Comparison of ENCODE assay signal across 9 cellular contexts in genomic region chr19:342801-343421, GRCh38. TPM values are rescaled to one million over a fixed set of nuclear protein-coding genes. Genes with fewer than 3 reads are reported as not detected.
DNase-seq lines count a peak whose midpoint lies in the region; ATAC-seq, FAIRE-seq and TF ChIP-seq lines count a peak whose summit lies in the region.
"Had no signal": no experiment of that assay in that cellular context is flagged by ENCODE, and none has a peak within 500 bp of the region (broad histone marks: within the 10 kb centered on the region; RNA-seq: fewer than 3 reads in every experiment).

No MANE protein-coding gene starts in this region.

- peaks cover 13% of the 10 kb centered on the region for H3K36me3 Mint-ChIP-seq in T-helper 1 cell treated with Interleukin-12 subunit alpha and Interleukin-12 subunit beta and Interleukin-4 antibody, amounts not matched to agents 30 μg/mL and 1 μg/mL, for 36 hours (ENCODE audit: low read depth)
- H3K36me3 Mint-ChIP-seq in naive thymus-derived CD8-positive, alpha-beta T cell = peaks cover 1 to 12% (median 4%) of the 10 kb centered on the region in 3 donors

- intact Hi-C loops in esophagus squamous epithelium (cut with DNase I) = no loop called here

- no peak for TF ChIP-seq POLR2A in esophagus squamous epithelium (IDR thresholded peaks at IDR 0.05)

- TF ChIP-seq CTCF in esophagus squamous epithelium (IDR thresholded peaks at IDR 0.05) = no peak

- peaks cover 0 to 18% (median 0%) of the 10 kb centered on the region in 4 donors for H3K27me3 ChIP-seq in esophagus squamous epithelium
- no peaks in the 10 kb centered on the region for H3K27me3 ChIP-seq in small intestine (ENCODE audit: control insufficient read depth in 2 of 2, insufficient read depth in 2 of 2, low read length in 2 of 2)

- H3K4me1 ChIP-seq in esophagus squamous epithelium (peaks cover 18 to 50% (median 31%) of the 10 kb centered on the region in 3 donors), small intestine (ENCODE audit: control insufficient read depth in 2 of 2, insufficient read depth in 1 of 2, low read depth in 1 of 2, low read length in 1 of 2) (peaks cover 0 to 16% of the 10 kb centered on the region in 2 donors)

- DNase-seq in T-helper 1 cell (no peak), SW480 (ENCODE audit: low spot score) (peak; percentile 13), esophagus squamous epithelium (lab: John Stamatoyannopoulos, UW) (no peak), small intestine (no peak), HEK293T (ENCODE audit: extremely low spot score) (no peak)
- DNase-seq in naive thymus-derived CD8-positive, alpha-beta T cell = no peak
- no peak for DNase-seq in activated CD4-positive, alpha-beta T cell treated with anti-CD3 and anti-CD28 coated beads for 48 hours

- H3K4me3 ChIP-seq in esophagus squamous epithelium (peak overlapping the region; percentile 69 to 98 (median 85)), small intestine (ENCODE audit: low read depth in 1 of 2, low read length in 2 of 2) (no peak overlapping the region)

- CTCF ChIA-PET in HEK293T (lab: Yijun Ruan, JAX) = no interaction called here

- no peak for FAIRE-seq in small intestine (lab: Jason Lieb, UNC)
- FAIRE-seq: A204.1 had no signal

- H3K27ac Mint-ChIP-seq in T-helper 1 cell treated with Interleukin-12 subunit alpha and Interleukin-12 subunit beta and Interleukin-4 antibody, amounts not matched to agents 30 μg/mL and 1 μg/mL, for 36 hours = no peak overlapping the region
- H3K27ac Mint-ChIP-seq in naive thymus-derived CD8-positive, alpha-beta T cell = peak overlapping the region; percentile 23 to 89 (median 80)

- peaks cover 0 to 6% (median 0%) of the 10 kb centered on the region in 3 donors for H3K36me3 ChIP-seq in esophagus squamous epithelium
- peaks cover 0 to 2% of the 10 kb centered on the region in 2 donors for H3K36me3 ChIP-seq in small intestine (ENCODE audit: control insufficient read depth in 2 of 2, insufficient read depth in 2 of 2, low read length in 2 of 2)

- WGBS in esophagus squamous epithelium, 2 donors = 37 to 55% methylated on average over 8 to 12 of the region's 14 CpGs
- WGBS in small intestine, 3 donors = 60 to 75% (median 74%) methylated on average over 14 of the region's 14 CpGs

- H3K4me1 Mint-ChIP-seq in T-helper 1 cell treated with Interleukin-12 subunit alpha and Interleukin-12 subunit beta and Interleukin-4 antibody, amounts not matched to agents 30 μg/mL and 1 μg/mL, for 36 hours (ENCODE audit: low read depth) = peaks cover 39% of the 10 kb centered on the region
- peaks cover 33 to 67% (median 66%) of the 10 kb centered on the region in 4 donors for H3K4me1 Mint-ChIP-seq in naive thymus-derived CD8-positive, alpha-beta T cell

- peak overlapping the region; percentile 31 for H3K4me3 Mint-ChIP-seq in T-helper 1 cell treated with Interleukin-12 subunit alpha and Interleukin-12 subunit beta and Interleukin-4 antibody, amounts not matched to agents 30 μg/mL and 1 μg/mL, for 36 hours
- H3K4me3 Mint-ChIP-seq in naive thymus-derived CD8-positive, alpha-beta T cell = peak overlapping the region; percentile 71 to 93 (median 86)

- POLR2A ChIA-PET in naive thymus-derived CD8-positive, alpha-beta T cell (lab: Charles Lee) = no interaction called here
- POLR2A ChIA-PET in HEK293T (lab: Yijun Ruan, JAX) = interaction anchor here (0.6 kb wide), 1 partner anchor 15 kb away, joined by 3 read pairs; no protein-coding TSS in a partner anchor

- no peak for ATAC-seq in naive thymus-derived CD8-positive, alpha-beta T cell

- H3K9me3 ChIP-seq in esophagus squamous epithelium = no peaks in the 10 kb centered on the region
- H3K9me3 ChIP-seq in small intestine (ENCODE audit: control insufficient read depth, low read depth) = no peaks in the 10 kb centered on the region

- peaks cover 13% of the 10 kb centered on the region for H3K27me3 Mint-ChIP-seq in T-helper 1 cell treated with Interleukin-12 subunit alpha and Interleukin-12 subunit beta and Interleukin-4 antibody, amounts not matched to agents 30 μg/mL and 1 μg/mL, for 36 hours (ENCODE audit: low read depth)
- H3K27me3 Mint-ChIP-seq in naive thymus-derived CD8-positive, alpha-beta T cell = peaks cover 0 to 6% (median 2%) of the 10 kb centered on the region in 5 donors

- H3K9me3 Mint-ChIP-seq in T-helper 1 cell treated with Interleukin-12 subunit alpha and Interleukin-12 subunit beta and Interleukin-4 antibody, amounts not matched to agents 30 μg/mL and 1 μg/mL, for 36 hours = no peaks in the 10 kb centered on the region
- H3K9me3 Mint-ChIP-seq in naive thymus-derived CD8-positive, alpha-beta T cell = no peaks in the 10 kb centered on the region

- H3K27ac ChIP-seq in esophagus squamous epithelium (peak overlapping the region; percentile 84 to 90 (median 88)), small intestine (ENCODE audit: low read depth in 1 of 2, low read length in 1 of 2) (peak overlapping the region in 1 of 2 donors; percentile 12)

TF ChIP-seq in HEK293T, 16 proteins besides CTCF, POLR2A, EP300 and RAD21:
- TF ChIP-seq NFRKB (IDR thresholded peaks at IDR 0.05) (no peak), ARNT (IDR thresholded peaks at IDR 0.05) (no peak), FOXK2 (IDR thresholded peaks at IDR 0.05) (no peak), SP1 (IDR thresholded peaks at IDR 0.05) (no peak), LEF1 (IDR thresholded peaks at IDR 0.05; ENCODE audit: borderline replicate concordance) (no peak), SUZ12 (IDR thresholded peaks at IDR 0.05) (no peak), CTBP1 (IDR thresholded peaks at IDR 0.05; ENCODE audit: borderline replicate concordance) (no peak), FOXA1 (IDR thresholded peaks at IDR 0.05) (no peak), HDGF (IDR thresholded peaks at IDR 0.05; ENCODE audit: borderline replicate concordance) (no peak), PKNOX1 (IDR thresholded peaks at IDR 0.05) (no peak), L3MBTL2 (conservative IDR thresholded peaks at IDR 0.05) (no peak), ELF4 (IDR thresholded peaks at IDR 0.05) (no peak), ZNF384 (IDR thresholded peaks at IDR 0.05) (no peak), TARDBP (IDR thresholded peaks at IDR 0.05) (no peak), BHLHE40 (IDR thresholded peaks at IDR 0.05; ENCODE audit: borderline replicate concordance) (no peak), FOXM1 (IDR thresholded peaks at IDR 0.05; ENCODE audit: borderline replicate concordance) (no peak)

RNA-seq across cellular contexts. Expression of gene MIER2, which starts 1.7 kb away (rescaled TPM):
- 10 to 100 TPM; 11.7 to 31.5 (median 14.9) TPM for total RNA-seq in esophagus squamous epithelium
- 10 to 100 TPM; 16.8 to 20.3 TPM for total RNA-seq in naive thymus-derived CD8-positive, alpha-beta T cell
- polyA plus RNA-seq in naive thymus-derived CD8-positive, alpha-beta T cell = 1 to 10 TPM; 2.1 to 3.1 (median 2.4) TPM
- 10 to 100 TPM; 10.3 to 14.6 (median 14.1) TPM for polyA plus RNA-seq in small intestine

RNA-seq across cellular contexts. Expression of gene PLPP2, which starts 51.7 kb away (rescaled TPM):
- total RNA-seq in esophagus squamous epithelium = 10 to 100 TPM; 12.1 to 82.5 (median 36.8) TPM
- total RNA-seq in naive thymus-derived CD8-positive, alpha-beta T cell = not detected
- under 1 TPM in 1 of 3 donors, not detected in 2; 0.69 TPM for polyA plus RNA-seq in naive thymus-derived CD8-positive, alpha-beta T cell
- polyA plus RNA-seq in small intestine = 100 to 1,000 TPM in 2 of 3 donors, 10 to 100 TPM in 1; 90.8 to 130 (median 127) TPM

Comparison
In these comparisons a context has a peak if more than half of its experiments do, and no peak if none do; other contexts are left out.
1. H3K4me3 ChIP-seq: peak in esophagus squamous epithelium (4 of 4); none in small intestine (0 of 2).
2. RNA of gene PLPP2, which starts 51.7 kb away (total RNA-seq): 12.1 to 82.5 TPM in esophagus squamous epithelium; not detected in naive thymus-derived CD8-positive, alpha-beta T cell; every median in the first group is over 10 times any median in the second.